Comparison of ENCODE assay signal across 1 cellular context in the genomic region with DNA sequence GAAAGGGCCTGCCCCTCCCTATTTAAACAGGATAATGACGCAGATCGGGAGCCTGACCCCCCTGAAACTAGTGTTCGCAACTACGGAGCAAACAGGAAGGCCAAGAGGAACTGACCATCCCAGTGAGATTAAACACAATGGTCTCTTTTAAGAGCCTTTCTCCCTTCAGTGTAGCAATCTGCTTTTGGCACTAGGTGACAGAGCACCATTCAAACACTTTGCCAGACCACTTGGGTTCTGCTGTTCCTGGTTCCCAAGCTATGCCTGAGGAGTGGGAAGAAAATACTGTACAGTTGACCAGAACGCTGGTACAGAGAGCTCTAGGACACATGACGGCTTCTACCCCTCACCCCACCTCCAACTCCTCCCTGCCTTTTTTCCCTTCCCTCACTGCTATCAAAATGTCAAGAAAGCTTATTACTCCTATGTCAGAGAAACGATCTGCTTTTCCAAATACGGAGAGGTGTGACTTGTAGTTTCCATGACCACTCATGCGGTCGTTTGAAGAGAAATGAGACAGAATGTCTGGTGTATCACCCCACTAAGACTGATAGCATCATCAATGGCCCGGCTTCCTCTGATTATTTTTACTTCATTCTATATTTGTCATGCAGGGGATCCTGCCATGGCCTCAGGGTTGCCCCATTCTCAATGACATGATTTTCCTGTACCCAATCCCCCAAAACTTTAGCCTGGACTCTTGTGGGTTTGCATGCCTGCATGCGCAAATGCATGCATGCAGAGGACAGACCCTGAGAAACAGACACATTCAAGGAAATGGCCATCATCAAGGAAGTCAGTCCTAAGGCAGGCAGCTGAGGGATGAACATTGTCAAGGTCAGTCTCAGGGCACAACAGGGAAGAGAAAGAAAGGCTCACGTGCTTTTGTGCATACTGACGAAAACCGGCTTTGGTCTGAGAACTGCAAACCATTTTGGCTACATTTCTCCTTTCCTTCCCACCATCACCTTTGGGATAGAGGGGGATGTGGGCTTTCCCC.
A peak's percentile ranks its signal among the peaks of the same experiment; 100 is the strongest.
TF ChIP-seq lines count a peak whose summit lies in the region.

No MANE protein-coding gene starts in this region.

TF ChIP-seq in HepG2, 621 proteins besides CTCF, POLR2A, EP300 and RAD21 (continued from another document and continues in another):
- TF ChIP-seq, protein P1, sequence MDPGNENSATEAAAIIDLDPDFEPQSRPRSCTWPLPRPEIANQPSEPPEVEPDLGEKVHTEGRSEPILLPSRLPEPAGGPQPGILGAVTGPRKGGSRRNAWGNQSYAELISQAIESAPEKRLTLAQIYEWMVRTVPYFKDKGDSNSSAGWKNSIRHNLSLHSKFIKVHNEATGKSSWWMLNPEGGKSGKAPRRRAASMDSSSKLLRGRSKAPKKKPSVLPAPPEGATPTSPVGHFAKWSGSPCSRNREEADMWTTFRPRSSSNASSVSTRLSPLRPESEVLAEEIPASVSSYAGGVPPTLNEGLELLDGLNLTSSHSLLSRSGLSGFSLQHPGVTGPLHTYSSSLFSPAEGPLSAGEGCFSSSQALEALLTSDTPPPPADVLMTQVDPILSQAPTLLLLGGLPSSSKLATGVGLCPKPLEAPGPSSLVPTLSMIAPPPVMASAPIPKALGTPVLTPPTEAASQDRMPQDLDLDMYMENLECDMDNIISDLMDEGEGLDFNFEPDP (CRISPR knock-in tag; conservative IDR thresholded peaks at IDR 0.05) = no peak
- TF ChIP-seq ZNF788 (CRISPR knock-in tag; IDR thresholded peaks at IDR 0.05; ENCODE audit: borderline replicate concordance) (peak; percentile 84; the same call in 1 of the 2 replicates), KLF16 (CRISPR knock-in tag; IDR thresholded peaks at IDR 0.05) (peak in 1 of 2 experiments; percentile 80; a peak in 2 of 4 replicates), FOXC1 (CRISPR knock-in tag; IDR thresholded peaks at IDR 0.05; ENCODE audit: borderline replicate concordance) (peak; percentile 65; the same call in 1 of the 2 replicates), FOXK1 (CRISPR knock-in tag; IDR thresholded peaks at IDR 0.05; ENCODE audit: borderline replicate concordance, low read depth) (peak; percentile 53; the same call in 1 of the 2 replicates), CCDC6 (CRISPR knock-in tag; IDR thresholded peaks at IDR 0.05) (0 out of 2 replicates have a peak, but pooled peaks have one; percentile 62), ARID2 (CRISPR knock-in tag; IDR thresholded peaks at IDR 0.05; ENCODE audit: borderline replicate concordance) (0 out of 2 replicates have a peak, but pooled peaks have one; percentile 62), SMYD3 (CRISPR knock-in tag; IDR thresholded peaks at IDR 0.05) (peak; percentile 80; the same call in 1 of the 2 replicates), KDM2A (CRISPR knock-in tag; IDR thresholded peaks at IDR 0.05; ENCODE audit: borderline replicate concordance, low read depth) (peak; percentile 74), ZNF230 (CRISPR knock-in tag; IDR thresholded peaks at IDR 0.05) (peak; percentile 61; the same call in 1 of the 2 replicates), KDM3A (CRISPR knock-in tag; IDR thresholded peaks at IDR 0.05; ENCODE audit: low read depth) (peak; percentile 66; the same call in 1 of the 2 replicates), XRCC5 (optimal IDR thresholded peaks at IDR 0.05; ENCODE audit: low read length) (peak; percentile 77), POGZ (CRISPR knock-in tag; IDR thresholded peaks at IDR 0.05) (peak; percentile 79), RXRB (CRISPR knock-in tag; IDR thresholded peaks at IDR 0.05; ENCODE audit: borderline replicate concordance) (peak; percentile 75; the same call in 1 of the 2 replicates), NFATC3 (CRISPR knock-in tag; IDR thresholded peaks at IDR 0.05) (no peak), BRCA1 (CRISPR knock-in tag; IDR thresholded peaks at IDR 0.05) (no peak), ZNF619 (CRISPR knock-in tag; IDR thresholded peaks at IDR 0.05) (no peak), HMG20A (CRISPR knock-in tag; IDR thresholded peaks at IDR 0.05; ENCODE audit: borderline replicate concordance) (peak; percentile 79), ZBTB21 (CRISPR knock-in tag; IDR thresholded peaks at IDR 0.05) (peak; percentile 81; the same call in 1 of the 2 replicates), ZNF790 (CRISPR knock-in tag; IDR thresholded peaks at IDR 0.05; ENCODE audit: borderline replicate concordance) (no peak), ZBTB7A (CRISPR knock-in tag; IDR thresholded peaks at IDR 0.05) (no peak), ZC3H4 (CRISPR knock-in tag; IDR thresholded peaks at IDR 0.05; ENCODE audit: borderline replicate concordance) (no peak), PLRG1 (conservative IDR thresholded peaks at IDR 0.05) (no peak)
- TF ChIP-seq, protein P2, sequence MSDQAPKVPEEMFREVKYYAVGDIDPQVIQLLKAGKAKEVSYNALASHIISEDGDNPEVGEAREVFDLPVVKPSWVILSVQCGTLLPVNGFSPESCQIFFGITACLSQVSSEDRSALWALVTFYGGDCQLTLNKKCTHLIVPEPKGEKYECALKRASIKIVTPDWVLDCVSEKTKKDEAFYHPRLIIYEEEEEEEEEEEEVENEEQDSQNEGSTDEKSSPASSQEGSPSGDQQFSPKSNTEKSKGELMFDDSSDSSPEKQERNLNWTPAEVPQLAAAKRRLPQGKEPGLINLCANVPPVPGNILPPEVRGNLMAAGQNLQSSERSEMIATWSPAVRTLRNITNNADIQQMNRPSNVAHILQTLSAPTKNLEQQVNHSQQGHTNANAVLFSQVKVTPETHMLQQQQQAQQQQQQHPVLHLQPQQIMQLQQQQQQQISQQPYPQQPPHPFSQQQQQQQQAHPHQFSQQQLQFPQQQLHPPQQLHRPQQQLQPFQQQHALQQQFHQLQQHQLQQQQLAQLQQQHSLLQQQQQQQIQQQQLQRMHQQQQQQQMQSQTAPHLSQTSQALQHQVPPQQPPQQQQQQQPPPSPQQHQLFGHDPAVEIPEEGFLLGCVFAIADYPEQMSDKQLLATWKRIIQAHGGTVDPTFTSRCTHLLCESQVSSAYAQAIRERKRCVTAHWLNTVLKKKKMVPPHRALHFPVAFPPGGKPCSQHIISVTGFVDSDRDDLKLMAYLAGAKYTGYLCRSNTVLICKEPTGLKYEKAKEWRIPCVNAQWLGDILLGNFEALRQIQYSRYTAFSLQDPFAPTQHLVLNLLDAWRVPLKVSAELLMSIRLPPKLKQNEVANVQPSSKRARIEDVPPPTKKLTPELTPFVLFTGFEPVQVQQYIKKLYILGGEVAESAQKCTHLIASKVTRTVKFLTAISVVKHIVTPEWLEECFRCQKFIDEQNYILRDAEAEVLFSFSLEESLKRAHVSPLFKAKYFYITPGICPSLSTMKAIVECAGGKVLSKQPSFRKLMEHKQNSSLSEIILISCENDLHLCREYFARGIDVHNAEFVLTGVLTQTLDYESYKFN (CRISPR knock-in tag; conservative IDR thresholded peaks at IDR 0.05) = peak; percentile 85
- TF ChIP-seq, protein P3, sequence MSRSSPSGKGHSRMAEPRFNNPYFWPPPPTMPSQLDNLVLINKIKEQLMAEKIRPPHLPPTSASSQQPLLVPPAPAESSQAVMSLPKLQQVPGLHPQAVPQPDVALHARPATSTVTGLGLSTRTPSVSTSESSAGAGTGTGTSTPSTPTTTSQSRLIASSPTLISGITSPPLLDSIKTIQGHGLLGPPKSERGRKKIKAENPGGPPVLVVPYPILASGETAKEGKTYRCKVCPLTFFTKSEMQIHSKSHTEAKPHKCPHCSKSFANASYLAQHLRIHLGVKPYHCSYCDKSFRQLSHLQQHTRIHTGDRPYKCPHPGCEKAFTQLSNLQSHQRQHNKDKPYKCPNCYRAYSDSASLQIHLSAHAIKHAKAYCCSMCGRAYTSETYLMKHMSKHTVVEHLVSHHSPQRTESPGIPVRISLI (CRISPR knock-in tag; IDR thresholded peaks at IDR 0.05; ENCODE audit: borderline replicate concordance) = peak; percentile 27; the same call in 1 of the 2 replicates
- TF ChIP-seq, protein P4, sequence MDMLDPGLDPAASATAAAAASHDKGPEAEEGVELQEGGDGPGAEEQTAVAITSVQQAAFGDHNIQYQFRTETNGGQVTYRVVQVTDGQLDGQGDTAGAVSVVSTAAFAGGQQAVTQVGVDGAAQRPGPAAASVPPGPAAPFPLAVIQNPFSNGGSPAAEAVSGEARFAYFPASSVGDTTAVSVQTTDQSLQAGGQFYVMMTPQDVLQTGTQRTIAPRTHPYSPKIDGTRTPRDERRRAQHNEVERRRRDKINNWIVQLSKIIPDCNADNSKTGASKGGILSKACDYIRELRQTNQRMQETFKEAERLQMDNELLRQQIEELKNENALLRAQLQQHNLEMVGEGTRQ (IDR thresholded peaks at IDR 0.05; ENCODE audit: low read depth, low read length) = no peak
- TF ChIP-seq, protein P4 (CRISPR knock-in tag; IDR thresholded peaks at IDR 0.05; ENCODE audit: borderline replicate concordance) = no peak
- TF ChIP-seq, protein P5, sequence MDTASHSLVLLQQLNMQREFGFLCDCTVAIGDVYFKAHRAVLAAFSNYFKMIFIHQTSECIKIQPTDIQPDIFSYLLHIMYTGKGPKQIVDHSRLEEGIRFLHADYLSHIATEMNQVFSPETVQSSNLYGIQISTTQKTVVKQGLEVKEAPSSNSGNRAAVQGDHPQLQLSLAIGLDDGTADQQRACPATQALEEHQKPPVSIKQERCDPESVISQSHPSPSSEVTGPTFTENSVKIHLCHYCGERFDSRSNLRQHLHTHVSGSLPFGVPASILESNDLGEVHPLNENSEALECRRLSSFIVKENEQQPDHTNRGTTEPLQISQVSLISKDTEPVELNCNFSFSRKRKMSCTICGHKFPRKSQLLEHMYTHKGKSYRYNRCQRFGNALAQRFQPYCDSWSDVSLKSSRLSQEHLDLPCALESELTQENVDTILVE (CRISPR knock-in tag; IDR thresholded peaks at IDR 0.05) = no peak
- TF ChIP-seq, protein P6, sequence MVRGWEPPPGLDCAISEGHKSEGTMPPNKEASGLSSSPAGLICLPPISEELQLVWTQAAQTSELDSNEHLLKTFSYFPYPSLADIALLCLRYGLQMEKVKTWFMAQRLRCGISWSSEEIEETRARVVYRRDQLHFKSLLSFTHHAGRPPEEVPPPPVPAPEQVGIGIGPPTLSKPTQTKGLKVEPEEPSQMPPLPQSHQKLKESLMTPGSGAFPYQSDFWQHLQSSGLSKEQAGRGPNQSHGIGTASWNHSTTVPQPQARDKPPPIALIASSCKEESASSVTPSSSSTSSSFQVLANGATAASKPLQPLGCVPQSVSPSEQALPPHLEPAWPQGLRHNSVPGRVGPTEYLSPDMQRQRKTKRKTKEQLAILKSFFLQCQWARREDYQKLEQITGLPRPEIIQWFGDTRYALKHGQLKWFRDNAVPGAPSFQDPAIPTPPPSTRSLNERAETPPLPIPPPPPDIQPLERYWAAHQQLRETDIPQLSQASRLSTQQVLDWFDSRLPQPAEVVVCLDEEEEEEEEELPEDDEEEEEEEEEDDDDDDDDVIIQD (CRISPR knock-in tag; IDR thresholded peaks at IDR 0.05; ENCODE audit: low read depth) = peak; percentile 92
- TF ChIP-seq, protein P7, sequence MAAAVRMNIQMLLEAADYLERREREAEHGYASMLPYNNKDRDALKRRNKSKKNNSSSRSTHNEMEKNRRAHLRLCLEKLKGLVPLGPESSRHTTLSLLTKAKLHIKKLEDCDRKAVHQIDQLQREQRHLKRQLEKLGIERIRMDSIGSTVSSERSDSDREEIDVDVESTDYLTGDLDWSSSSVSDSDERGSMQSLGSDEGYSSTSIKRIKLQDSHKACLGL (CRISPR knock-in tag; IDR thresholded peaks at IDR 0.05) = no peak
- TF ChIP-seq, protein P8, sequence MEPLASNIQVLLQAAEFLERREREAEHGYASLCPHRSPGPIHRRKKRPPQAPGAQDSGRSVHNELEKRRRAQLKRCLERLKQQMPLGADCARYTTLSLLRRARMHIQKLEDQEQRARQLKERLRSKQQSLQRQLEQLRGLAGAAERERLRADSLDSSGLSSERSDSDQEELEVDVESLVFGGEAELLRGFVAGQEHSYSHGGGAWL (CRISPR knock-in tag; IDR thresholded peaks at IDR 0.05) = 0 out of 2 replicates have a peak, but pooled peaks have one; percentile 52
- TF ChIP-seq, protein P9, sequence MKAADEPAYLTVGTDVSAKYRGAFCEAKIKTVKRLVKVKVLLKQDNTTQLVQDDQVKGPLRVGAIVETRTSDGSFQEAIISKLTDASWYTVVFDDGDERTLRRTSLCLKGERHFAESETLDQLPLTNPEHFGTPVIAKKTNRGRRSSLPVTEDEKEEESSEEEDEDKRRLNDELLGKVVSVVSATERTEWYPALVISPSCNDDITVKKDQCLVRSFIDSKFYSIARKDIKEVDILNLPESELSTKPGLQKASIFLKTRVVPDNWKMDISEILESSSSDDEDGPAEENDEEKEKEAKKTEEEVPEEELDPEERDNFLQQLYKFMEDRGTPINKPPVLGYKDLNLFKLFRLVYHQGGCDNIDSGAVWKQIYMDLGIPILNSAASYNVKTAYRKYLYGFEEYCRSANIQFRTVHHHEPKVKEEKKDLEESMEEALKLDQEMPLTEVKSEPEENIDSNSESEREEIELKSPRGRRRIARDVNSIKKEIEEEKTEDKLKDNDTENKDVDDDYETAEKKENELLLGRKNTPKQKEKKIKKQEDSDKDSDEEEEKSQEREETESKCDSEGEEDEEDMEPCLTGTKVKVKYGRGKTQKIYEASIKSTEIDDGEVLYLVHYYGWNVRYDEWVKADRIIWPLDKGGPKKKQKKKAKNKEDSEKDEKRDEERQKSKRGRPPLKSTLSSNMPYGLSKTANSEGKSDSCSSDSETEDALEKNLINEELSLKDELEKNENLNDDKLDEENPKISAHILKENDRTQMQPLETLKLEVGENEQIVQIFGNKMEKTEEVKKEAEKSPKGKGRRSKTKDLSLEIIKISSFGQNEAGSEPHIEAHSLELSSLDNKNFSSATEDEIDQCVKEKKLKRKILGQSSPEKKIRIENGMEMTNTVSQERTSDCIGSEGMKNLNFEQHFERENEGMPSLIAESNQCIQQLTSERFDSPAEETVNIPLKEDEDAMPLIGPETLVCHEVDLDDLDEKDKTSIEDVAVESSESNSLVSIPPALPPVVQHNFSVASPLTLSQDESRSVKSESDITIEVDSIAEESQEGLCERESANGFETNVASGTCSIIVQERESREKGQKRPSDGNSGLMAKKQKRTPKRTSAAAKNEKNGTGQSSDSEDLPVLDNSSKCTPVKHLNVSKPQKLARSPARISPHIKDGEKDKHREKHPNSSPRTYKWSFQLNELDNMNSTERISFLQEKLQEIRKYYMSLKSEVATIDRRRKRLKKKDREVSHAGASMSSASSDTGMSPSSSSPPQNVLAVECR (CRISPR knock-in tag; IDR thresholded peaks at IDR 0.05; ENCODE audit: borderline replicate concordance) = peak; percentile 83
- TF ChIP-seq, protein P10, sequence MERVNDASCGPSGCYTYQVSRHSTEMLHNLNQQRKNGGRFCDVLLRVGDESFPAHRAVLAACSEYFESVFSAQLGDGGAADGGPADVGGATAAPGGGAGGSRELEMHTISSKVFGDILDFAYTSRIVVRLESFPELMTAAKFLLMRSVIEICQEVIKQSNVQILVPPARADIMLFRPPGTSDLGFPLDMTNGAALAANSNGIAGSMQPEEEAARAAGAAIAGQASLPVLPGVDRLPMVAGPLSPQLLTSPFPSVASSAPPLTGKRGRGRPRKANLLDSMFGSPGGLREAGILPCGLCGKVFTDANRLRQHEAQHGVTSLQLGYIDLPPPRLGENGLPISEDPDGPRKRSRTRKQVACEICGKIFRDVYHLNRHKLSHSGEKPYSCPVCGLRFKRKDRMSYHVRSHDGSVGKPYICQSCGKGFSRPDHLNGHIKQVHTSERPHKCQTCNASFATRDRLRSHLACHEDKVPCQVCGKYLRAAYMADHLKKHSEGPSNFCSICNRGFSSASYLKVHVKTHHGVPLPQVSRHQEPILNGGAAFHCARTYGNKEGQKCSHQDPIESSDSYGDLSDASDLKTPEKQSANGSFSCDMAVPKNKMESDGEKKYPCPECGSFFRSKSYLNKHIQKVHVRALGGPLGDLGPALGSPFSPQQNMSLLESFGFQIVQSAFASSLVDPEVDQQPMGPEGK (CRISPR knock-in tag; IDR thresholded peaks at IDR 0.05) = peak; percentile 97
